Comparison of ENCODE assay signal across 1 cellular context in the genomic region with DNA sequence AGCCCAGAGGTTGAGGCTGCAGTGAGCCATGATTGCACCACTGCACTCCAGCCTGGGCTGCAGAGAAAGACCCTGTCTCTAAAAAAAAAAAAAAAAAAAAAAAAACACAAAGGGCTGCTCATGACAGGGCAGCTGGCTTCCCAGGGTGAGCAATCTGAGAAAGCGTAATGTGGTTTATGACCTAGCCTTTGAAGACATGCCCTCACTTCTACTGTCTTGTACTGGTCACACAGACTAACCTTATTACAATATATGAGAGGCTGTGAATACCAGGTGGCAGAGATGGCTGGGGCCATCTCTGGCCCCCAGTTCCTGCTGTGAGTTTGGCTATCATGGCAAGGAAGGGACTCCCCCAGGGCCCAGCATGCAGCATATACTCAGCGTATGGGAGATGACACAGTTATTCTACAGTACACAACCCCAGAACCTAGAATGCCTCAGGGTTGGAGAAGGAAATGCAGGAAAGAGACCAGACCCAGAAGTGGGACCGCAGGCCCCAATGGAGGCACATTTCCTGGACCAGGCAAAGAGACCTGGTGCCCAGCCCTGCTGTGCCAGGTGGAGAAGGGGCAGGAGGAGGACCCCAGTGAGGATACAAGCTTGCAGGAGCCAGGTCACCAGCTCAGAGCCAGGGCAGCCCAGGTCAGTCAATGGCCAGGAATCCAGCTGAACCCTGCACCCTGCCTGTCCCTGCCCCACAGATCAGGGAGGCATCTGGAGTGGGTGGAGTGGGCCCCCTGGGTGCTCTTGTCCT.
TF ChIP-seq lines count a peak whose summit lies in the region.

No MANE protein-coding gene starts in this region.

TF ChIP-seq in WTC11, 78 proteins besides CTCF, POLR2A, EP300 and RAD21 (continued from another document):
- TF ChIP-seq TCF7 (CRISPR knock-in tag; IDR thresholded peaks at IDR 0.05; ENCODE audit: low read depth), result no peak
- TF ChIP-seq NR1H2 (CRISPR knock-in tag; IDR thresholded peaks at IDR 0.05), result no peak
- no peak for TF ChIP-seq RELA (CRISPR knock-in tag; IDR thresholded peaks at IDR 0.05; ENCODE audit: borderline replicate concordance)
- no peak for TF ChIP-seq ZBTB21 (CRISPR knock-in tag; IDR thresholded peaks at IDR 0.05; ENCODE audit: borderline replicate concordance)
- TF ChIP-seq, protein P1, sequence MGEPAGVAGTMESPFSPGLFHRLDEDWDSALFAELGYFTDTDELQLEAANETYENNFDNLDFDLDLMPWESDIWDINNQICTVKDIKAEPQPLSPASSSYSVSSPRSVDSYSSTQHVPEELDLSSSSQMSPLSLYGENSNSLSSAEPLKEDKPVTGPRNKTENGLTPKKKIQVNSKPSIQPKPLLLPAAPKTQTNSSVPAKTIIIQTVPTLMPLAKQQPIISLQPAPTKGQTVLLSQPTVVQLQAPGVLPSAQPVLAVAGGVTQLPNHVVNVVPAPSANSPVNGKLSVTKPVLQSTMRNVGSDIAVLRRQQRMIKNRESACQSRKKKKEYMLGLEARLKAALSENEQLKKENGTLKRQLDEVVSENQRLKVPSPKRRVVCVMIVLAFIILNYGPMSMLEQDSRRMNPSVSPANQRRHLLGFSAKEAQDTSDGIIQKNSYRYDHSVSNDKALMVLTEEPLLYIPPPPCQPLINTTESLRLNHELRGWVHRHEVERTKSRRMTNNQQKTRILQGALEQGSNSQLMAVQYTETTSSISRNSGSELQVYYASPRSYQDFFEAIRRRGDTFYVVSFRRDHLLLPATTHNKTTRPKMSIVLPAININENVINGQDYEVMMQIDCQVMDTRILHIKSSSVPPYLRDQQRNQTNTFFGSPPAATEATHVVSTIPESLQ (CRISPR knock-in tag; IDR thresholded peaks at IDR 0.05), result no peak
TF ChIP-seq in WTC11: peak in this region for 0.
